10 cellular contexts compared by ENCODE assay signal in the genomic region with DNA sequence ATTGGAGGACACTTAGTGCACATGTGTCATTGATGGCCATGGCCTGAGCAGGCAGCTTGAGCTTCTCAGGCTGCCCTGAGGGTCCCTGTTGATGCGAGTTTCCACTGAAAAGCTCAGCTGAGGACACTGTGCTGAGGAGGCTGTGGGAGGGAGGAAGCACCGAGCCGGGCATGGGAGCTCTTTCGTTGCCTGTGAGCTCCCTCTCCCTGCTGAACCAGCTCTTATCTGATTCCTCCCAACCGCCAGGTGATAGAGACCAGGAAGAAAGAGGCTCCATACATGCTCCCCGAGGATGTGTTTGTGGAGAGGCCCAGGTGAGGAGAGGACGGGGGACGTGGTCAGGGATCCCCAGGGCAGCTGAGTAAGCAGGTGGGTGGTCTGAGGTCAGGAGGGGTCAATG. TPM values are rescaled to one million over a fixed set of nuclear protein-coding genes. Genes with fewer than 3 reads are reported as not detected.
"Had no signal": no experiment of that assay in that cellular context is flagged by ENCODE, and none has a peak within 500 bp of the region (broad histone marks: within the 10 kb centered on the region; RNA-seq: fewer than 3 reads in every experiment).

No MANE protein-coding gene starts in this region.

- H3K9ac ChIP-seq: GM23248 had no signal

- H2AFZ ChIP-seq: GM23248 had no signal

- ATAC-seq: HCT116 had no signal

- H3K36me3 ChIP-seq: HAP-1 had no signal

- DNase-seq: GM23248, GOT3, H7, HFFc6, KBM-7 had no signal

- H3K27ac ChIP-seq: GM23248, HL-60 had no signal

- H3K4me3 ChIP-seq: GM23248, HAP-1 had no signal

- H3K9me3 ChIP-seq: HAP-1 had no signal

- H3K4me1 ChIP-seq: HAP-1 had no signal

RNA-seq across cellular contexts. Expression of a gene that starts 27.3 kb away (rescaled TPM):
- total RNA-seq: H4, HFFc6, HT1080 had no signal
